ENCODE assay signal across 10 cellular contexts in the genomic region with DNA sequence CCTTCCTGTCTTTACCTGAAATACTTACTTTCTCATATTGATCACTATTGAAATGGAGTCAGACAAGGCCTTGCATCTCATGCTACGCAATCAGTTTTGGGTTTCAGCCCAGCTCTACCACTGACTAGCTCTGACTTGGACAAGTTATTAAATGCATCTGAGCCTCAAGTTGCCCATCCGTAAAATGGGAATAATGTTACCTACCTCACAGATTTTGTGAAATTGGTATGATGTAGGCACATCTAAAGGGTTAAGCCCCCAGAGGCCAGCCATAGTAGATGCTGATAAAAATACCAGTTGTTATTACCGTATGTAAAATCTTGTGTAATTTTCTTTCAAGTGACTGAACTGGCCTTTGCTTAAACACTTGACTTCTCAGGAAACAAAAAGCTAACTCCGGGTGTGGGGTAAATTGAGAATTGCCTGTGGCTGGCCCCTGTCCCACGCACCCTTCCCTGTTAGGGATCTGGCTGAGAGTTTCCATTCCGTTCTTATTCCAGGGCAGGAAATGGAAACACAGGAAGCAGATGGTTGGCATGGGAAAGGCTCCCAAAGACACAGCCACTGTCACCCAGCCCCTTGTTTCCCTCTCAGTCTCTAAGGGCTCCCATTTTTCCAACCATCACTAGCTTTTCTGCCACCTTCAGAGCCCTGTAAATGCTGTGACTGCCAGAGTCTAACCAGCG. TPM values are rescaled to one million over a fixed set of nuclear protein-coding genes. Genes with fewer than 3 reads are reported as not detected.
DNase-seq lines count a peak whose midpoint lies in the region; ATAC-seq and TF ChIP-seq lines count a peak whose summit lies in the region.
"Had no signal": no experiment of that assay in that cellular context is flagged by ENCODE, and none has a peak within 500 bp of the region (broad histone marks: within the 10 kb centered on the region; RNA-seq: fewer than 3 reads in every experiment).

No MANE protein-coding gene starts in this region.

- H3K9ac ChIP-seq in MM.1S (ENCODE audit: low read length) (no peak overlapping the region), skeletal muscle tissue (ENCODE audit: low read depth in 1 of 3, low read length in 3 of 3) (no peak overlapping the region)

- no peaks in the 10 kb centered on the region for H3K27me3 Mint-ChIP-seq in T-helper 2 cell treated with Interferon-gamma antibody and Interleukin-4, amounts not matched to agents 5 μg/mL and 100 μg/mL, for 36 hours (ENCODE audit: low read depth)
- H3K27me3 Mint-ChIP-seq in effector memory CD8-positive, alpha-beta T cell: no peaks in the 10 kb centered on the region

- no peaks in the 10 kb centered on the region for H3K9me3 ChIP-seq in MM.1S (replicated peaks; ENCODE audit: insufficient read depth, low read length)
- no peaks in the 10 kb centered on the region for H3K9me3 ChIP-seq in skeletal muscle tissue (ENCODE audit: control insufficient read depth in 3 of 3, low read length in 3 of 3)

- no peak for DNase-seq in T-helper 2 cell treated with Interferon-gamma antibody and Interleukin-4, amounts not matched to agents 5 μg/mL and 100 μg/mL, for 36 hours (ENCODE audit: low spot score)
- DNase-seq in T-helper 2 cell: no peak
- no peak for DNase-seq in MM.1S
- DNase-seq in effector memory CD8-positive, alpha-beta T cell: no peak
- DNase-seq in NCI-H510A treated with DMSO at 0.1 percent for 48 hours (lab: John Stamatoyannopoulos, UW): no peak
- DNase-seq in NCI-H1092 treated with DMSO at 0.1 percent for 48 hours (lab: John Stamatoyannopoulos, UW): no peak
- no peak for DNase-seq in stimulated activated CD4-positive, alpha-beta T cell treated with anti-CD3 and anti-CD28 coated beads, Interleukin-12 subunit alpha, Interleukin-12 subunit beta, amount 100 ng/mL, for 4 hours
- DNase-seq: ACHN, NCI-H1930 had no signal

- peaks cover 89% of the 10 kb centered on the region for H4K20me1 ChIP-seq in MM.1S (ENCODE audit: insufficient read depth, low read length)

- H3K36me3 Mint-ChIP-seq in T-helper 2 cell treated with Interferon-gamma antibody and Interleukin-4, amounts not matched to agents 5 μg/mL and 100 μg/mL, for 36 hours (ENCODE audit: low read depth): peaks cover 71% of the 10 kb centered on the region
- H3K36me3 Mint-ChIP-seq in effector memory CD8-positive, alpha-beta T cell (ENCODE audit: insufficient read depth): peaks cover 72% of the 10 kb centered on the region

- no peaks in the 10 kb centered on the region for H3K9me3 Mint-ChIP-seq in T-helper 2 cell treated with Interferon-gamma antibody and Interleukin-4, amounts not matched to agents 5 μg/mL and 100 μg/mL, for 36 hours
- no peaks in the 10 kb centered on the region for H3K9me3 Mint-ChIP-seq in effector memory CD8-positive, alpha-beta T cell

- no peak overlapping the region for H2AFZ ChIP-seq in MM.1S (ENCODE audit: low read length)

- H3K27me3 ChIP-seq in MM.1S (replicated peaks; ENCODE audit: insufficient read depth, low read length): no peaks in the 10 kb centered on the region
- peaks cover 0 to 4% (median 0%) of the 10 kb centered on the region in 3 donors for H3K27me3 ChIP-seq in skeletal muscle tissue (ENCODE audit: control insufficient read depth in 3 of 3, insufficient read depth in 3 of 3, low read length in 3 of 3)

- H3K36me3 ChIP-seq in MM.1S (replicated peaks; ENCODE audit: insufficient read depth, low read length) (peaks cover 55% of the 10 kb centered on the region), skeletal muscle tissue (ENCODE audit: control insufficient read depth in 3 of 3, insufficient read depth in 3 of 3, low read length in 3 of 3) (peaks cover 0 to under 1% (median 0%) of the 10 kb centered on the region in 3 donors)

- TF ChIP-seq CTCF in MM.1S (IDR thresholded peaks at IDR 0.05; ENCODE audit: low read length): no peak

- no peaks in the 10 kb centered on the region for H3K9me2 ChIP-seq in MM.1S (replicated peaks; ENCODE audit: insufficient read depth, low read length)

- H3K4me1 Mint-ChIP-seq in T-helper 2 cell treated with Interferon-gamma antibody and Interleukin-4, amounts not matched to agents 5 μg/mL and 100 μg/mL, for 36 hours (ENCODE audit: low read depth): peaks cover 80% of the 10 kb centered on the region
- H3K4me1 Mint-ChIP-seq in effector memory CD8-positive, alpha-beta T cell (ENCODE audit: low read depth in 2 of 2): peaks cover 52 to 58% of the 10 kb centered on the region in 2 donors

- peak overlapping the region; percentile 96; the same call in 1 of the 2 replicates for H3K4me2 ChIP-seq in MM.1S (ENCODE audit: low read depth, low read length)

- peak overlapping the region; percentile 93; the same call in 1 of the 2 replicates for H3K27ac ChIP-seq in MM.1S (ENCODE audit: low read length)
- H3K27ac ChIP-seq in skeletal muscle tissue (ENCODE audit: low read depth, low read length): peak overlapping the region; percentile 67

- ATAC-seq in effector memory CD8-positive, alpha-beta T cell (replicated peaks): no peak

- H3K4me1 ChIP-seq in MM.1S (ENCODE audit: low read length): peaks cover 60% of the 10 kb centered on the region
- H3K4me1 ChIP-seq in skeletal muscle tissue (ENCODE audit: control insufficient read depth in 3 of 3, insufficient read depth in 3 of 3, low read length in 3 of 3): peaks cover 38 to 49% (median 47%) of the 10 kb centered on the region in 3 donors

- H3K4me3 ChIP-seq in MM.1S (ENCODE audit: low read length) (no peak overlapping the region), skeletal muscle tissue (ENCODE audit: low read length in 3 of 3) (no peak overlapping the region)

- H3K4me3 Mint-ChIP-seq in T-helper 2 cell treated with Interferon-gamma antibody and Interleukin-4, amounts not matched to agents 5 μg/mL and 100 μg/mL, for 36 hours: peak overlapping the region; percentile 90
- H3K4me3 Mint-ChIP-seq in effector memory CD8-positive, alpha-beta T cell: peak overlapping the region; percentile 86 to 94

- H3K27ac Mint-ChIP-seq in T-helper 2 cell treated with Interferon-gamma antibody and Interleukin-4, amounts not matched to agents 5 μg/mL and 100 μg/mL, for 36 hours: peak overlapping the region; percentile 89
- H3K27ac Mint-ChIP-seq in effector memory CD8-positive, alpha-beta T cell: peak overlapping the region; percentile 95 to 96

- H3F3A ChIP-seq in MM.1S (ENCODE audit: insufficient read depth, low read length): peaks cover 96% of the 10 kb centered on the region

- peaks cover 100% of the 10 kb centered on the region for H3K79me2 ChIP-seq in MM.1S (ENCODE audit: low read length)

RNA-seq across cellular contexts. Expression of gene DUSP5, which starts 7.6 kb away (rescaled TPM):
- total RNA-seq in skeletal muscle tissue: 5.2 TPM
